ENCODE assay signal across 24 cellular contexts in genomic region chr14:93998871-93999403, GRCh38. TPM values are rescaled to one million over a fixed set of nuclear protein-coding genes. Genes with fewer than 3 reads are reported as not detected.
DNase-seq lines count a peak whose midpoint lies in the region; ATAC-seq, FAIRE-seq and TF ChIP-seq lines count a peak whose summit lies in the region.
"Had no signal": no experiment of that assay in that cellular context is flagged by ENCODE, and none has a peak within 500 bp of the region (broad histone marks: within the 10 kb centered on the region; RNA-seq: fewer than 3 reads in every experiment).

No MANE protein-coding gene starts in this region.

- H3K4ac ChIP-seq in neuronal stem cell (ENCODE audit: low read length): no peak overlapping the region

- TF ChIP-seq CTCF in HepG2 (CRISPR knock-in tag; IDR thresholded peaks at IDR 0.05) (no peak), right lobe of liver (IDR thresholded peaks at IDR 0.05) (no peak)

- TF ChIP-seq RAD21 in HepG2 (CRISPR knock-in tag; IDR thresholded peaks at IDR 0.05): no peak

- no peak overlapping the region for H2BK12ac ChIP-seq in neuronal stem cell (ENCODE audit: low read length)

- no peak overlapping the region for H3K14ac ChIP-seq in neuronal stem cell (ENCODE audit: low read length)

- H4K8ac ChIP-seq in neuronal stem cell (ENCODE audit: low read depth, low read length): no peak overlapping the region

- H3K4me2 ChIP-seq in HepG2 (ENCODE audit: low read depth, low read length) (peak overlapping the region; percentile 33; the same call in 1 of the 2 replicates), neuronal stem cell (ENCODE audit: insufficient read depth, low read length, poor library complexity, severe bottlenecking) (no peak overlapping the region)

- WGBS in HepG2 (ENCODE audit: low lambda C conversion rate): no CpG with 5 or more reads among the region's 7 CpGs
- 20% methylated on average over 1 of the region's 7 CpGs for WGBS in right lobe of liver (ENCODE audit: insufficient coverage, low coverage, low lambda C conversion rate, missing lambda C conversion rate)
- WGBS in neuronal stem cell (ENCODE audit: extremely low coverage in 2 of 2, insufficient read length in 2 of 2, insufficient replicate concordance in 1 of 2), 2 donors: no CpG with 5 or more reads among the region's 7 CpGs

- POLR2A ChIA-PET in activated CD4-positive, alpha-beta memory T cell treated with anti-CD3 and anti-CD28 coated beads for 36 hours (lab: Charles Lee): interaction anchor here (0.7 to 3.5 kb wide), 5 partner anchors 23 to 59 kb away, joined by 3 to 12 read pairs (median 6); partner anchors contain the start of gene ASB2
- POLR2A ChIA-PET in activated CD4-positive, alpha-beta memory T cell treated with anti-CD3 and anti-CD28 coated beads, Interleukin-2, amount 10 ng/mL, durations not matched to agents 7 days and 5 days (lab: Charles Lee): interaction anchor here (0.9 to 5.8 kb wide), 8 partner anchors 13 to 62 kb away, joined by 3 to 63 read pairs (median 5); no protein-coding TSS in a partner anchor
- POLR2A ChIA-PET in HepG2 (lab: Yijun Ruan, JAX): interaction anchor here (0.7 to 1.8 kb wide), 3 partner anchors 17 to 59 kb away, joined by 3 to 5 read pairs (median 3); no protein-coding TSS in a partner anchor

- DNase-seq in activated CD4-positive, alpha-beta memory T cell treated with anti-CD3 and anti-CD28 coated beads for 36 hours: no peak
- DNase-seq in activated CD4-positive, alpha-beta memory T cell treated with anti-CD3 and anti-CD28 coated beads, Interleukin-2, amount 10 ng/mL, durations not matched to agents 7 days and 5 days: no peak
- no peak for DNase-seq in HepG2 (ENCODE audit: low spot score)
- DNase-seq in right lobe of liver: no peak
- no peak for DNase-seq in neuronal stem cell (ENCODE audit: low spot score)
- no peak for DNase-seq in C1 segment of cervical spinal cord (lab: John Stamatoyannopoulos, UW)
- DNase-seq: AML-193, DMS53, GF-D8, H7, Kasumi-1, NCI-H1694, NCI-H2081, NCI-H2171, NCI-H345, NCI-H774 had no signal

- in situ Hi-C loops in HepG2 (cut with HindIII; ENCODE audit: extremely low pct_ligation_motif_present, low pct_unique_long_range_greater_than_20kb): no loop called here

- peaks cover 0 to 40% of the 10 kb centered on the region in 2 experiments; a peak in 4 of 5 replicates for H3K27me3 ChIP-seq in HepG2 (ENCODE audit: control insufficient read depth in 1 of 2, insufficient read depth in 2 of 2, low read length in 2 of 2)
- no peaks in the 10 kb centered on the region for H3K27me3 ChIP-seq in right lobe of liver
- peaks cover 0 to 47% (median 2%) of the 10 kb centered on the region in 3 experiments for H3K27me3 ChIP-seq in neuronal stem cell (ENCODE audit: control insufficient read depth in 3 of 3, insufficient read depth in 3 of 3, low read depth in 1 of 3, low read length in 3 of 3)

- peak overlapping the region; percentile 74 for H3K18ac ChIP-seq in neuronal stem cell (ENCODE audit: low read length)

- TF ChIP-seq POLR2A in HepG2 (IDR thresholded peaks at IDR 0.05; ENCODE audit: insufficient read depth in 1 of 2, low read depth in 2 of 2, low read length in 2 of 2) (no peak), right lobe of liver (IDR thresholded peaks at IDR 0.05) (no peak)

- H2AK5ac ChIP-seq in neuronal stem cell (ENCODE audit: low read depth, low read length): no peak overlapping the region

- CTCF ChIA-PET in activated CD4-positive, alpha-beta memory T cell treated with anti-CD3 and anti-CD28 coated beads for 36 hours (lab: Charles Lee): interaction anchor here (2.0 to 7.7 kb wide), 6 partner anchors 16 to 60 kb away, joined by 6 to 309 read pairs (median 16); partner anchors contain the start of gene ASB2
- CTCF ChIA-PET in activated CD4-positive, alpha-beta memory T cell treated with anti-CD3 and anti-CD28 coated beads, Interleukin-2, amount 10 ng/mL, durations not matched to agents 7 days and 5 days (lab: Charles Lee): interaction anchor here (1.0 to 11.1 kb wide), 10 partner anchors 12 to 197 kb away, joined by 3 to 300 read pairs (median 6); partner anchors contain the start of gene ASB2
- CTCF ChIA-PET in HepG2 (lab: Yijun Ruan, JAX; ENCODE audit: low intra/inter-chr PET ratio, low total read pairs): interaction anchor here (1.5 kb wide), 1 partner anchor 59 kb away, joined by 4 read pairs; no protein-coding TSS in a partner anchor

- no peaks in the 10 kb centered on the region for H3K27me3 Mint-ChIP-seq in activated CD4-positive, alpha-beta memory T cell treated with anti-CD3 and anti-CD28 coated beads for 36 hours
- H3K27me3 Mint-ChIP-seq in activated CD4-positive, alpha-beta memory T cell treated with anti-CD3 and anti-CD28 coated beads, Interleukin-2, amount 10 ng/mL, durations not matched to agents 7 days and 5 days: no peaks in the 10 kb centered on the region

- H3K4me3 ChIP-seq in HepG2 (replicated peaks in 1 of 3; ENCODE audit: insufficient read depth in 1 of 3, low read depth in 2 of 3, low read length in 3 of 3): no peak overlapping the region
- H3K4me3 ChIP-seq in right lobe of liver: no peak overlapping the region
- H3K4me3 ChIP-seq in neuronal stem cell (ENCODE audit: low read length in 2 of 2): no peak overlapping the region

- H2BK15ac ChIP-seq in neuronal stem cell (ENCODE audit: low read length): peak overlapping the region; percentile 45

- no peaks in the 10 kb centered on the region for H3K79me2 ChIP-seq in HepG2 (ENCODE audit: insufficient read depth, low read length)

- H3K36me3 Mint-ChIP-seq in activated CD4-positive, alpha-beta memory T cell treated with anti-CD3 and anti-CD28 coated beads for 36 hours: no peaks in the 10 kb centered on the region
- no peaks in the 10 kb centered on the region for H3K36me3 Mint-ChIP-seq in activated CD4-positive, alpha-beta memory T cell treated with anti-CD3 and anti-CD28 coated beads, Interleukin-2, amount 10 ng/mL, durations not matched to agents 7 days and 5 days (ENCODE audit: low read depth)

- ATAC-seq in HepG2 (peak; percentile 7; the same call in 2 of the 3 replicates), right lobe of liver (no peak), GM19328 (IDR thresholded peaks at IDR 0.05; ENCODE audit: unreplicated experiment) (no peak)

- no peak overlapping the region for H2AFZ ChIP-seq in HepG2 (ENCODE audit: low read length)
- no peak overlapping the region for H2AFZ ChIP-seq in neuronal stem cell (ENCODE audit: low read length)

- BruUV-seq in HepG2 (replicated peaks; lab: Mats Ljungman, UMichigan): no TSS peak

- no peak overlapping the region for H2BK5ac ChIP-seq in neuronal stem cell (ENCODE audit: low read length)

- no peaks in the 10 kb centered on the region for H3K9me3 ChIP-seq in HepG2 (ENCODE audit: low read length)
- no peaks in the 10 kb centered on the region for H3K9me3 ChIP-seq in right lobe of liver
- H3K9me3 ChIP-seq in neuronal stem cell (replicated peaks in 1 of 2; ENCODE audit: control insufficient read depth in 2 of 2, insufficient read depth in 1 of 2, low read depth in 1 of 2, low read length in 2 of 2): no peaks in the 10 kb centered on the region

- H3K4me1 Mint-ChIP-seq in activated CD4-positive, alpha-beta memory T cell treated with anti-CD3 and anti-CD28 coated beads for 36 hours (ENCODE audit: low read depth): peaks cover 43% of the 10 kb centered on the region
- peaks cover 52% of the 10 kb centered on the region for H3K4me1 Mint-ChIP-seq in activated CD4-positive, alpha-beta memory T cell treated with anti-CD3 and anti-CD28 coated beads, Interleukin-2, amount 10 ng/mL, durations not matched to agents 7 days and 5 days

- no peak overlapping the region for H4K91ac ChIP-seq in neuronal stem cell (ENCODE audit: low read depth, low read length, poor library complexity)

- H4K20me1 ChIP-seq in HepG2 (ENCODE audit: insufficient read depth, low read length): no peaks in the 10 kb centered on the region

- peak overlapping the region; percentile 38 for H3K27ac Mint-ChIP-seq in activated CD4-positive, alpha-beta memory T cell treated with anti-CD3 and anti-CD28 coated beads for 36 hours
- H3K27ac Mint-ChIP-seq in activated CD4-positive, alpha-beta memory T cell treated with anti-CD3 and anti-CD28 coated beads, Interleukin-2, amount 10 ng/mL, durations not matched to agents 7 days and 5 days: no peak overlapping the region

- H3K23ac ChIP-seq in neuronal stem cell (ENCODE audit: low read depth, low read length, poor library complexity): no peak overlapping the region

- H3K9ac ChIP-seq in HepG2 (ENCODE audit: insufficient read depth, low read depth, low read length) (no peak overlapping the region), neuronal stem cell (ENCODE audit: low read depth, low read length, poor library complexity) (no peak overlapping the region)

- no peak for FAIRE-seq in HepG2 (lab: Jason Lieb, UNC)
- FAIRE-seq: D721Med, RCC 7860 had no signal

- H3K9me3 Mint-ChIP-seq in activated CD4-positive, alpha-beta memory T cell treated with anti-CD3 and anti-CD28 coated beads for 36 hours: no peaks in the 10 kb centered on the region
- no peaks in the 10 kb centered on the region for H3K9me3 Mint-ChIP-seq in activated CD4-positive, alpha-beta memory T cell treated with anti-CD3 and anti-CD28 coated beads, Interleukin-2, amount 10 ng/mL, durations not matched to agents 7 days and 5 days

- H3K36me3 ChIP-seq in HepG2 (replicated peaks in 1 of 2; ENCODE audit: control insufficient read depth in 1 of 2, insufficient read depth in 2 of 2, low read length in 2 of 2): no peaks in the 10 kb centered on the region
- H3K36me3 ChIP-seq in right lobe of liver: no peaks in the 10 kb centered on the region
- no peaks in the 10 kb centered on the region for H3K36me3 ChIP-seq in neuronal stem cell (replicated peaks in 1 of 2; ENCODE audit: control insufficient read depth in 2 of 2, insufficient read depth in 2 of 2, low read length in 2 of 2)

- H3K4me3 Mint-ChIP-seq in activated CD4-positive, alpha-beta memory T cell treated with anti-CD3 and anti-CD28 coated beads for 36 hours: no peak overlapping the region
- H3K4me3 Mint-ChIP-seq in activated CD4-positive, alpha-beta memory T cell treated with anti-CD3 and anti-CD28 coated beads, Interleukin-2, amount 10 ng/mL, durations not matched to agents 7 days and 5 days: no peak overlapping the region

- H3K79me1 ChIP-seq in neuronal stem cell (ENCODE audit: low read depth, low read length): no peaks in the 10 kb centered on the region

- H2BK120ac ChIP-seq in neuronal stem cell (ENCODE audit: low read depth, low read length): no peak overlapping the region

- peaks cover 66% of the 10 kb centered on the region for H3K4me1 ChIP-seq in HepG2 (ENCODE audit: insufficient read depth, low read length)
- H3K4me1 ChIP-seq in right lobe of liver: no peaks in the 10 kb centered on the region
- peaks cover 0 to 5% of the 10 kb centered on the region in 2 donors for H3K4me1 ChIP-seq in neuronal stem cell (ENCODE audit: control insufficient read depth in 2 of 2, insufficient read depth in 1 of 2, low read depth in 1 of 2, low read length in 2 of 2)

- intact Hi-C loops in activated CD4-positive, alpha-beta memory T cell treated with anti-CD3 and anti-CD28 coated beads for 36 hours (cut with micrococcal nuclease): no loop called here
- intact Hi-C loops in HepG2 (cut with micrococcal nuclease; ENCODE audit: unreplicated experiment) (no loop called here), right lobe of liver (cut with DNase I) (loop anchor here in 1 of 2 donors (10.0 kb wide), 1 partner anchor 54 kb away; no protein-coding TSS in a partner anchor)

- TF ChIP-seq EP300 in HepG2 (IDR thresholded peaks at IDR 0.05; ENCODE audit: low read depth in 2 of 2, low read length in 2 of 2) (no peak), HepG2 (CRISPR knock-in tag; IDR thresholded peaks at IDR 0.05; ENCODE audit: borderline replicate concordance) (no peak)

- H3K27ac ChIP-seq in HepG2 (ENCODE audit: extremely low read length, insufficient read depth, low read length): no peak overlapping the region
- H3K27ac ChIP-seq in right lobe of liver: no peak overlapping the region
- no peak overlapping the region for H3K27ac ChIP-seq in neuronal stem cell (replicated peaks; ENCODE audit: low read length)
- H3K27ac ChIP-seq: C4-2B had no signal

RNA-seq across cellular contexts. Expression of gene CCDC197, which starts 1.8 kb away (rescaled TPM):
- total RNA-seq in activated CD4-positive, alpha-beta memory T cell treated with anti-CD3 and anti-CD28 coated beads for 36 hours: under 1 TPM; 0.44 to 0.69 TPM
- under 1 TPM in 1 of 2 experiments, not detected in 1; 0.45 TPM for total RNA-seq in activated CD4-positive, alpha-beta memory T cell treated with anti-CD3 and anti-CD28 coated beads, Interleukin-2, amount 10 ng/mL, durations not matched to agents 7 days and 5 days
- 0.11 TPM in 1 of 2 replicates, not detected in the other for total RNA-seq in HepG2 (2016; rRNA removed; fragmentation: Illumina TruSeq; extraction: Trizol)
- total RNA-seq in HepG2 (2016; cell fraction: cytosol; rRNA removed; fragmentation: Illumina TruSeq; extraction: Trizol; ENCODE audit: low read depth): not detected in 2 replicates
- total RNA-seq in HepG2 (2016; cell fraction: insoluble cytoplasmic fraction; rRNA removed; fragmentation: Illumina TruSeq; extraction: Trizol): not detected in 2 replicates
- not detected in 2 replicates for total RNA-seq in HepG2 (2016; cell fraction: membrane; rRNA removed; fragmentation: Illumina TruSeq; extraction: Trizol)
- not detected in 2 replicates for total RNA-seq in HepG2 (2016; cell fraction: nucleus; rRNA removed; fragmentation: Illumina TruSeq; extraction: Trizol)
- 0.13 TPM in 1 of 2 replicates, not detected in the other for polyA plus RNA-seq in HepG2 (2011; rRNA removed)
- polyA plus RNA-seq in HepG2 (2011; cell fraction: cytosol; rRNA removed): not detected in 2 replicates
- 0.17 TPM in 1 of 2 replicates, not detected in the other for polyA plus RNA-seq in HepG2 (2011; cell fraction: nucleus; rRNA removed)
- polyA plus RNA-seq in HepG2 (2012): 0.11 TPM in 1 of 2 replicates, not detected in the other
- polyA plus RNA-seq in HepG2 (2016; cell fraction: cytosol; fragmentation: Illumina TruSeq; extraction: Trizol; ENCODE audit: low read depth): not detected in 2 replicates
- not detected in 2 replicates for polyA plus RNA-seq in HepG2 (2016; cell fraction: insoluble cytoplasmic fraction; fragmentation: Illumina TruSeq; extraction: Trizol; ENCODE audit: low read depth)
- 0.16 TPM in 1 of 2 replicates, not detected in the other for polyA plus RNA-seq in HepG2 (2016; cell fraction: membrane; fragmentation: Illumina TruSeq; extraction: Trizol; ENCODE audit: low read depth)
- polyA plus RNA-seq in HepG2 (2016; cell fraction: nucleus; fragmentation: Illumina TruSeq; extraction: Trizol; ENCODE audit: insufficient read depth, low read depth): 0.33 TPM in 1 of 2 replicates, not detected in the other
- polyA minus RNA-seq in HepG2 (2011; rRNA and poly(A)+ RNA removed; ENCODE audit: low replicate concordance): 0.20 TPM in 1 of 2 replicates, not detected in the other
- polyA minus RNA-seq in HepG2 (2011; cell fraction: cytosol; rRNA and poly(A)+ RNA removed): not detected in 2 replicates
- not detected in 2 replicates for polyA minus RNA-seq in HepG2 (2011; cell fraction: nucleus; rRNA and poly(A)+ RNA removed)
- total RNA-seq in right lobe of liver: not detected
- not detected for polyA plus RNA-seq in neuronal stem cell (2013, experiment 1 of 2)
- not detected for polyA plus RNA-seq in neuronal stem cell (2013, experiment 2 of 2)
- total RNA-seq: A172, H7, MCF 10A, SK-MEL-5 had no signal
- polyA plus RNA-seq: AG04450 had no signal

RNA-seq across cellular contexts. Expression of gene ASB2, which starts 22.6 kb away (rescaled TPM):
- total RNA-seq in activated CD4-positive, alpha-beta memory T cell treated with anti-CD3 and anti-CD28 coated beads for 36 hours: 10 to 100 TPM; 40.6 to 44.6 TPM
- total RNA-seq in activated CD4-positive, alpha-beta memory T cell treated with anti-CD3 and anti-CD28 coated beads, Interleukin-2, amount 10 ng/mL, durations not matched to agents 7 days and 5 days: 10 to 100 TPM; 93.9 to 99.3 TPM
- total RNA-seq in HepG2 (2016; rRNA removed; fragmentation: Illumina TruSeq; extraction: Trizol) (0.46 and 0.82 TPM in 2 replicates), right lobe of liver (under 1 TPM; 0.20 to 0.59 (median 0.28) TPM)
- 0.26 and 0.40 TPM in 2 replicates for total RNA-seq in HepG2 (2016; cell fraction: cytosol; rRNA removed; fragmentation: Illumina TruSeq; extraction: Trizol; ENCODE audit: low read depth)
- 0.62 and 0.93 TPM in 2 replicates for total RNA-seq in HepG2 (2016; cell fraction: insoluble cytoplasmic fraction; rRNA removed; fragmentation: Illumina TruSeq; extraction: Trizol)
- total RNA-seq in HepG2 (2016; cell fraction: membrane; rRNA removed; fragmentation: Illumina TruSeq; extraction: Trizol): 0.37 and 0.83 TPM in 2 replicates
- 1.1 and 1.3 TPM in 2 replicates for total RNA-seq in HepG2 (2016; cell fraction: nucleus; rRNA removed; fragmentation: Illumina TruSeq; extraction: Trizol)
- polyA plus RNA-seq in HepG2 (2011; rRNA removed): 4.1 and 4.5 TPM in 2 replicates
- polyA plus RNA-seq in HepG2 (2011; cell fraction: cytosol; rRNA removed): 4.5 and 6.1 TPM in 2 replicates
- 9.6 and 13.9 TPM in 2 replicates for polyA plus RNA-seq in HepG2 (2011; cell fraction: nucleus; rRNA removed)
- 0.48 and 0.80 TPM in 2 replicates for polyA plus RNA-seq in HepG2 (2012)
- 0.21 and 0.37 TPM in 2 replicates for polyA plus RNA-seq in HepG2 (2016; cell fraction: cytosol; fragmentation: Illumina TruSeq; extraction: Trizol; ENCODE audit: low read depth)
- polyA plus RNA-seq in HepG2 (2016; cell fraction: insoluble cytoplasmic fraction; fragmentation: Illumina TruSeq; extraction: Trizol; ENCODE audit: low read depth): 0.58 and 0.71 TPM in 2 replicates
- polyA plus RNA-seq in HepG2 (2016; cell fraction: membrane; fragmentation: Illumina TruSeq; extraction: Trizol; ENCODE audit: low read depth): 0.35 and 0.43 TPM in 2 replicates
- 1.0 and 1.6 TPM in 2 replicates for polyA plus RNA-seq in HepG2 (2016; cell fraction: nucleus; fragmentation: Illumina TruSeq; extraction: Trizol; ENCODE audit: insufficient read depth, low read depth)
- polyA minus RNA-seq in HepG2 (2011; rRNA and poly(A)+ RNA removed; ENCODE audit: low replicate concordance): 14.4 TPM in 1 of 2 replicates, not detected in the other
- polyA minus RNA-seq in HepG2 (2011; cell fraction: cytosol; rRNA and poly(A)+ RNA removed): 3.1 and 3.4 TPM in 2 replicates
- 3.7 and 6.6 TPM in 2 replicates for polyA minus RNA-seq in HepG2 (2011; cell fraction: nucleus; rRNA and poly(A)+ RNA removed)
- polyA plus RNA-seq in neuronal stem cell (2013, experiment 1 of 2): 0.43 TPM
- 0.50 TPM for polyA plus RNA-seq in neuronal stem cell (2013, experiment 2 of 2)
- total RNA-seq: A172, MCF 10A had no signal

RNA-seq across cellular contexts. Expression of gene OTUB2, which starts 27.2 kb away (rescaled TPM):
- total RNA-seq in activated CD4-positive, alpha-beta memory T cell treated with anti-CD3 and anti-CD28 coated beads for 36 hours: 1 to 10 TPM; 2.0 to 2.9 TPM
- total RNA-seq in activated CD4-positive, alpha-beta memory T cell treated with anti-CD3 and anti-CD28 coated beads, Interleukin-2, amount 10 ng/mL, durations not matched to agents 7 days and 5 days: 1 to 10 TPM; 7.3 to 7.9 TPM
- 2.2 and 2.4 TPM in 2 replicates for total RNA-seq in HepG2 (2016; rRNA removed; fragmentation: Illumina TruSeq; extraction: Trizol)
- 0.30 and 0.44 TPM in 2 replicates for total RNA-seq in HepG2 (2016; cell fraction: cytosol; rRNA removed; fragmentation: Illumina TruSeq; extraction: Trizol; ENCODE audit: low read depth)
- 1.8 and 1.9 TPM in 2 replicates for total RNA-seq in HepG2 (2016; cell fraction: insoluble cytoplasmic fraction; rRNA removed; fragmentation: Illumina TruSeq; extraction: Trizol)
- total RNA-seq in HepG2 (2016; cell fraction: membrane; rRNA removed; fragmentation: Illumina TruSeq; extraction: Trizol): 1.2 and 1.4 TPM in 2 replicates
- total RNA-seq in HepG2 (2016; cell fraction: nucleus; rRNA removed; fragmentation: Illumina TruSeq; extraction: Trizol): 2.6 and 3.1 TPM in 2 replicates
- polyA plus RNA-seq in HepG2 (2011; rRNA removed): 2.4 and 3.0 TPM in 2 replicates
- polyA plus RNA-seq in HepG2 (2011; cell fraction: cytosol; rRNA removed): 2.3 and 2.6 TPM in 2 replicates
- polyA plus RNA-seq in HepG2 (2011; cell fraction: nucleus; rRNA removed): 3.9 and 4.1 TPM in 2 replicates
- polyA plus RNA-seq in HepG2 (2012): 1.4 and 1.9 TPM in 2 replicates
- polyA plus RNA-seq in HepG2 (2016; cell fraction: cytosol; fragmentation: Illumina TruSeq; extraction: Trizol; ENCODE audit: low read depth): 0.21 and 0.70 TPM in 2 replicates
- polyA plus RNA-seq in HepG2 (2016; cell fraction: insoluble cytoplasmic fraction; fragmentation: Illumina TruSeq; extraction: Trizol; ENCODE audit: low read depth): 2.0 and 2.3 TPM in 2 replicates
- 0.58 and 1.0 TPM in 2 replicates for polyA plus RNA-seq in HepG2 (2016; cell fraction: membrane; fragmentation: Illumina TruSeq; extraction: Trizol; ENCODE audit: low read depth)
- 2.1 and 2.3 TPM in 2 replicates for polyA plus RNA-seq in HepG2 (2016; cell fraction: nucleus; fragmentation: Illumina TruSeq; extraction: Trizol; ENCODE audit: insufficient read depth, low read depth)
- polyA minus RNA-seq in HepG2 (2011; rRNA and poly(A)+ RNA removed; ENCODE audit: low replicate concordance): 0.49 and 8.2 TPM in 2 replicates
- 3.3 and 4.7 TPM in 2 replicates for polyA minus RNA-seq in HepG2 (2011; cell fraction: cytosol; rRNA and poly(A)+ RNA removed)
- polyA minus RNA-seq in HepG2 (2011; cell fraction: nucleus; rRNA and poly(A)+ RNA removed): 10.0 and 11.3 TPM in 2 replicates
- total RNA-seq in right lobe of liver: 1 to 10 TPM in 2 of 6 experiments, under 1 TPM in 4; 0.59 to 3.7 (median 0.85) TPM
- 5.1 TPM for polyA plus RNA-seq in neuronal stem cell (2013, experiment 1 of 2)
- 5.0 TPM for polyA plus RNA-seq in neuronal stem cell (2013, experiment 2 of 2)

Comparison
In these comparisons a context has a peak if more than half of its experiments do, and no peak if none do; other contexts are left out.
1. RNA of gene ASB2, which starts 22.6 kb away (total RNA-seq): 93.9 to 99.3 TPM in activated CD4-positive, alpha-beta memory T cell treated with anti-CD3 and anti-CD28 coated beads, Interleukin-2, amount 10 ng/mL, durations not matched to agents 7 days and 5 days and 40.6 to 44.6 TPM in activated CD4-positive, alpha-beta memory T cell treated with anti-CD3 and anti-CD28 coated beads for 36 hours; 0.26 to 1.3 TPM in HepG2 and 0.20 to 0.59 TPM in right lobe of liver; every median in the first group is over 10 times any median in the second.